Comparison of ENCODE assay signal across 22 cellular contexts in the genomic region with DNA sequence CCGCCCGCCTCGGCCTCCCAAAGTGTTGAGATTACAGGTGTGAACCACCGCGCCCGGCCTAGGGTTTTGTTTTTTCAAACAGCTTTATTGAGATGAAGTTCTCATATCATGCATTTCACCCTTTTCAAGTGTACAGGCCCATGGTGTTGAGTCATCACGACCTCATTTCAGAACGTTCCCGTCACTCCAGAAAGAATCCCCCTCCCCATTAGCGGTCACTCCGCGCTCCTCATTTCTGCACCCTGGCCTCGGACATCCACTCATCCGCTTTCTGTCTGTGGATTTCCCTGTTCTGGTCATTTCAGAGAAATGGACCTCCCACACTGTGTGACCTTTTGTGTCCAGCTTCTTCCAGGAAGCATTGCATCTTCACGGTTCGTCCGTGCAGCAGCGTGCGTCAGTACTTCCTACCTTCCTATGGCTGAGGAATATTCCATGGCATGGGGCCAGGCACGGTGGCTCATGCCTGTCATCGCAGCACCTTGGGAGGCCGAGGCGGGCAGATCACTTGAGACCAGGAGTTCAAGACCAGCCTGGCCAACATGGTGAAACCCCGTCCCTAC.
"Had no signal": no experiment of that assay in that cellular context is flagged by ENCODE, and none has a peak within 500 bp of the region (broad histone marks: within the 10 kb centered on the region; RNA-seq: fewer than 3 reads in every experiment).

No MANE protein-coding gene starts in this region.

- DNase-seq: activated CD4-positive, alpha-beta T cell treated with anti-CD3 and anti-CD28 coated beads, Interleukin-2, amount 10 ng/mL, durations not matched to agents 24 days and 14 days; activated CD4-positive, CD25-positive, alpha-beta regulatory T cell; activated CD8-positive, alpha-beta T cell treated with anti-CD3 and anti-CD28 coated beads for 36 hours; activated naive CD4-positive, alpha-beta T cell treated with anti-CD3 and anti-CD28 coated beads for 36 hours; activated T-cell treated with anti-CD3 and anti-CD28 coated beads, Interleukin-2, amount 50 U/mL, for 1 hour; aorta; cerebellar nuclear complex; effector CD8-positive, alpha-beta T cell; heart right ventricle; left lung; mucosa of descending colon; naive B cell; stimulated activated CD4-positive, alpha-beta T cell treated with anti-CD3 and anti-CD28 coated beads, Interleukin-4, amount 100 ng/mL, for 4 hours had no signal

- H3K4me1 ChIP-seq: left lung had no signal

- FAIRE-seq: bronchial epithelial cell had no signal

- H3K4me3 ChIP-seq: gastroesophageal sphincter, heart right ventricle, left lung, mucosa of descending colon, smooth muscle cell, thoracic aorta had no signal

- H3K27me3 ChIP-seq: gastroesophageal sphincter, heart right ventricle, left lung had no signal

- H2AFZ ChIP-seq: parathyroid adenoma had no signal

- H3K9ac ChIP-seq: parathyroid adenoma had no signal

- H3K36me3 ChIP-seq: gastroesophageal sphincter, heart right ventricle, left lung, neutrophil, thoracic aorta had no signal

- ATAC-seq: activated CD8-positive, alpha-beta T cell treated with anti-CD3 and anti-CD28 coated beads for 36 hours; esophagus mucosa; gastroesophageal sphincter; heart right ventricle; left lung; mucosa of descending colon; sciatic nerve; stimulated activated memory B cell treated with anti-CD40 and anti-IgM and Interleukin-4, amounts not matched to agents 10 μg/mL and 1 μg/mL and 100 μg/mL, for 72 hours had no signal

- H3K4me2 ChIP-seq: smooth muscle cell had no signal

- H3K9me3 ChIP-seq: gastroesophageal sphincter, heart right ventricle, left lung, mucosa of descending colon, neutrophil, thoracic aorta had no signal

- H3K27ac ChIP-seq: gastroesophageal sphincter, heart right ventricle, left lung, neutrophil, parathyroid adenoma, thoracic aorta had no signal
